In the genomic region with DNA sequence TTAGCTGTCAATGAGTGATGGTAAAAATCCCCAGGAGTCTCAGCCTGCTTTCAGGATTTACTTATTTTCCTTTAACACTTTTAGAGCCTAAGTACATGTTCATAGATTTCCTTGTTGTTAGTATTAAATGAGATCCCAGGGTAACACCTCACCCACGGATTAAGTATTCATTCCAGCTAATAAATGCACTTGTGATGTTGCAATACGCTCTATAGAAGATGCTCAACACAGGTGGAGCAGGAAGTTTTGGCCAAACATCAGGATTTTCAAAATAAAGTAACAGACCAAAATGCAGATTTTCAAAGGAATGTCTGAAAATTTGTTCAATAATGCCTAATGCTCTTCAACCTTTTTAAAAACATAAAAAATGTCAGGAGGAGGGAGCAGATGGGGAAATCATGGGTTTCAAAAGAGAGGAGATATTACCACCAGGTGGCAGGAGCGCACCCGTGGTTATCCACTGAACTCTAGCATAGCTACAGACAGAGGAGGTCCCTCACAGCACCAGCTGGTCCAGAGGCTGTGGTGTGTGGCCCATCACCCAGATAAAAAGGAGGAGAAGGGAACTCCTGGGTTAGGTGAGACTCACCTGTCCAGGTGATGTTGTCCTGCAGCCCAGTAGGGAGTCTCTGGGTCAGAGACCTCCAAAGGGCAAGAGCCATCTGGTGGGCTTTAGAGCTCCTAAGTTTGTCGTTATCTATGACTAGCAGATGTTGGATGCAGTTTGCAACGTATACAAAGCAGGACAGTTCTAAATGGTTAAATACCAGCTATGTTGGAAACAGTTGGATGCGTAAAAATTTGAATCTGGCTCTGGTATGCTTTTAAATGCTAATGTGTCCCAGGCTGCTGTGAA, we compare ENCODE assay signal across 8 cellular contexts.
DNase-seq lines count a peak whose midpoint lies in the region; ATAC-seq and TF ChIP-seq lines count a peak whose summit lies in the region.

No MANE protein-coding gene starts in this region.

- no peaks in the 10 kb centered on the region for H3K36me3 ChIP-seq in CD4-positive, CD25-positive, alpha-beta regulatory T cell (ENCODE audit: control insufficient read depth, insufficient read depth, low read length)

- no peaks in the 10 kb centered on the region for H3K36me3 Mint-ChIP-seq in CD4-positive, CD25-positive, alpha-beta regulatory T cell
- no peaks in the 10 kb centered on the region for H3K36me3 Mint-ChIP-seq in progenitor cell of endocrine pancreas (ENCODE audit: insufficient read depth)

- no peak for ATAC-seq in CD4-positive, CD25-positive, alpha-beta regulatory T cell (ENCODE audit: low read depth in 2 of 2)
- ATAC-seq in GM19023 (IDR thresholded peaks at IDR 0.05; ENCODE audit: unreplicated experiment) (peak; percentile 78), HG03354 (IDR thresholded peaks at IDR 0.05; ENCODE audit: poor library complexity, severe bottlenecking, unreplicated experiment) (peak; percentile 95), HG02870 (IDR thresholded peaks at IDR 0.05; ENCODE audit: unreplicated experiment) (no peak)

- H3K9me3 ChIP-seq in CD4-positive, CD25-positive, alpha-beta regulatory T cell (ENCODE audit: control insufficient read depth in 2 of 2, low read length in 2 of 2) = no peaks in the 10 kb centered on the region

- no peak overlapping the region for H3K4me3 Mint-ChIP-seq in CD4-positive, CD25-positive, alpha-beta regulatory T cell
- H3K4me3 Mint-ChIP-seq in progenitor cell of endocrine pancreas (ENCODE audit: low read depth) = no peak overlapping the region

- no peaks in the 10 kb centered on the region for H3K4me1 ChIP-seq in CD4-positive, CD25-positive, alpha-beta regulatory T cell (ENCODE audit: control insufficient read depth, insufficient read depth, low read length, poor library complexity, severe bottlenecking)

- H3K27me3 ChIP-seq in CD4-positive, CD25-positive, alpha-beta regulatory T cell (ENCODE audit: control insufficient read depth, insufficient read depth, low read length) = no peaks in the 10 kb centered on the region

- no peak overlapping the region for H3K27ac ChIP-seq in CD4-positive, CD25-positive, alpha-beta regulatory T cell (ENCODE audit: insufficient read depth, low read length, poor library complexity, severe bottlenecking)

- H3K9me3 Mint-ChIP-seq in CD4-positive, CD25-positive, alpha-beta regulatory T cell = peaks cover 0 to 9% (median 0%) of the 10 kb centered on the region in 7 donors
- H3K9me3 Mint-ChIP-seq in progenitor cell of endocrine pancreas (ENCODE audit: low read depth) = no peaks in the 10 kb centered on the region

- H3K27me3 Mint-ChIP-seq in CD4-positive, CD25-positive, alpha-beta regulatory T cell = peaks cover 4% of the 10 kb centered on the region
- H3K27me3 Mint-ChIP-seq in progenitor cell of endocrine pancreas = no peaks in the 10 kb centered on the region

- DNase-seq in CD4-positive, CD25-positive, alpha-beta regulatory T cell = peak in 2 of 3 donors; percentile 14 to 15
- peak; percentile 83 for DNase-seq in OCI-M1 (lab: John Stamatoyannopoulos, UW)
- DNase-seq in activated effector memory CD4-positive, alpha-beta T cell treated with anti-CD3 and anti-CD28 coated beads, Interleukin-2, amount 50 U/mL, for 16 hours = peak; percentile 72
- peak; percentile 61 for DNase-seq in glomerular visceral epithelial cell (ENCODE audit: extremely low spot score)
- peak; percentile 17 for DNase-seq in progenitor cell of endocrine pancreas (ENCODE audit: low spot score, unreplicated experiment)

- H3K4me3 ChIP-seq in CD4-positive, CD25-positive, alpha-beta regulatory T cell (ENCODE audit: low read depth, low read length) = no peak overlapping the region

- TF ChIP-seq CTCF in progenitor cell of endocrine pancreas (IDR thresholded peaks at IDR 0.05; ENCODE audit: unreplicated experiment) = peak; percentile 72

- no peaks in the 10 kb centered on the region for H3K4me1 Mint-ChIP-seq in CD4-positive, CD25-positive, alpha-beta regulatory T cell
- peaks cover 19% of the 10 kb centered on the region for H3K4me1 Mint-ChIP-seq in progenitor cell of endocrine pancreas (ENCODE audit: low read depth)

- H3K27ac Mint-ChIP-seq in CD4-positive, CD25-positive, alpha-beta regulatory T cell = no peak overlapping the region
- H3K27ac Mint-ChIP-seq in progenitor cell of endocrine pancreas = no peak overlapping the region

Comparison
In these comparisons a context has a peak if more than half of its experiments do, and no peak if none do; other contexts are left out.
1. ATAC-seq: peak in GM19023 (single experiment) and HG03354 (single experiment); none in CD4-positive, CD25-positive, alpha-beta regulatory T cell (0 of 2) and HG02870 (single experiment).
2. DNase-seq: peak in every context shown above with its lines; median percentile 83 in OCI-M1; 72 in activated effector memory CD4-positive, alpha-beta T cell treated with anti-CD3 and anti-CD28 coated beads, Interleukin-2, amount 50 U/mL, for 16 hours; 61 in glomerular visceral epithelial cell; 17 in progenitor cell of endocrine pancreas; 14 in CD4-positive, CD25-positive, alpha-beta regulatory T cell.